10 cellular contexts compared by ENCODE assay signal in the genomic region with DNA sequence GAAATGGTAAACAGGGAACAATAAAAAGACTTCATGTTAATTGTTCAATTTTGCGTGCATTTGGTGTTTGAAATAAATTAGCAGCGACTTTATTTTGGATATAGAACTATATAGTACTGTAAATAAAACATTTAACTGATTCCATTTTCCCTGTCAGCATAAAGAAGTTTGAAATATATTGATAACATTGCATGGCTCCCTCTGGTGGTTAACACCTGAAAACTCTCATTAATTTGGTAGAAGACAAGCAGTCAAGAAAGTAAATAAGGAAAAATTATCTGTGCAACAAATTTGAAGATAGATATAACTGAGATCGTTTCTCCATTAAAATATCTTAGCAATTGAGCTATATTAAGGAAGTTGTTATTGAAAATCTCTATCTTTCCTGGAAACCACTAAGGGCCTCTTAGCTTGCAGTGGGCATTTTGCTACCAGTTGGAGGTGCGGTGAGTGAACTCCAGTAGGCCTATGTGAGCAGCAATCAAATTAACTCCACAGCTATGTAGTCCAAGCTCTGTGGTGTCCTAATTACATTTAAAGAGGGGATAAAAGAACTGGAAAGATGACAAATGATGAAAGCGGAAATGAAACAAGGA.
A peak's percentile ranks its signal among the peaks of the same experiment; 100 is the strongest.
DNase-seq lines count a peak whose midpoint lies in the region; TF ChIP-seq lines count a peak whose summit lies in the region.
"Had no signal": no experiment of that assay in that cellular context is flagged by ENCODE, and none has a peak within 500 bp of the region (broad histone marks: within the 10 kb centered on the region; RNA-seq: fewer than 3 reads in every experiment).

No MANE protein-coding gene starts in this region.

- no peak overlapping the region for H3K9ac ChIP-seq in Karpas-422 (ENCODE audit: low read length)
- H3K9ac ChIP-seq in neuronal stem cell (ENCODE audit: low read depth, low read length, poor library complexity), result no peak overlapping the region
- H3K9ac ChIP-seq: BLaER1 treated with 17β-estradiol and CSF1 and Interleukin-3, amounts not matched to agents 10 nM and 100 nM had no signal

- H3K27ac Mint-ChIP-seq in brain, result no peak overlapping the region
- no peak overlapping the region for H3K27ac Mint-ChIP-seq in activated CD4-positive, alpha-beta memory T cell treated with anti-CD3 and anti-CD28 coated beads for 36 hours
- H3K27ac Mint-ChIP-seq: T-helper 1 cell treated with Interleukin-12 subunit alpha and Interleukin-12 subunit beta and Interleukin-4 antibody, amounts not matched to agents 30 μg/mL and 1 μg/mL, for 36 hours had no signal

- H3K27ac ChIP-seq in Karpas-422 (ENCODE audit: low read length) (no peak overlapping the region), neuronal stem cell (replicated peaks; ENCODE audit: low read length) (no peak overlapping the region), tibial artery (no peak overlapping the region)
- H3K27ac ChIP-seq: BLaER1 treated with 17β-estradiol and CSF1 and Interleukin-3, amounts not matched to agents 10 nM and 100 nM had no signal

- no peak overlapping the region for H2AK5ac ChIP-seq in neuronal stem cell (ENCODE audit: low read depth, low read length)

- no peaks in the 10 kb centered on the region for H3K27me3 ChIP-seq in Karpas-422 (ENCODE audit: low read length)
- H3K27me3 ChIP-seq in neuronal stem cell (ENCODE audit: control insufficient read depth in 3 of 3, insufficient read depth in 3 of 3, low read depth in 1 of 3, low read length in 3 of 3), result no peaks in the 10 kb centered on the region
- H3K27me3 ChIP-seq in tibial artery, result no peaks in the 10 kb centered on the region
- H3K27me3 ChIP-seq: BLaER1 treated with 17β-estradiol and CSF1 and Interleukin-3, amounts not matched to agents 10 nM and 100 nM had no signal

- no peaks in the 10 kb centered on the region for H3K79me2 ChIP-seq in Karpas-422 (ENCODE audit: low read length)

- H3K18ac ChIP-seq in neuronal stem cell (ENCODE audit: low read length), result no peak overlapping the region

- H2BK120ac ChIP-seq in neuronal stem cell (ENCODE audit: low read depth, low read length), result no peak overlapping the region

- H3K9me2 ChIP-seq in Karpas-422 (replicated peaks; ENCODE audit: insufficient read depth, low read length), result no peaks in the 10 kb centered on the region

- DNase-seq in NCI-H2196 (lab: John Stamatoyannopoulos, UW; ENCODE audit: unreplicated experiment) (peak; percentile 1), NCI-H2196 treated with DMSO at 0.1 percent for 48 hours (lab: John Stamatoyannopoulos, UW; ENCODE audit: unreplicated experiment) (no peak), Karpas-422 (peak; percentile 67), neuronal stem cell (ENCODE audit: low spot score) (peak; percentile 6), tibial artery (no peak), NCI-H1930 (lab: John Stamatoyannopoulos, UW) (no peak)
- no peak for DNase-seq in activated CD4-positive, alpha-beta memory T cell treated with anti-CD3 and anti-CD28 coated beads for 36 hours

- TF ChIP-seq CTCF in brain (conservative IDR thresholded peaks at IDR 0.05) (peak; percentile 65 to 78), tibial artery (IDR thresholded peaks at IDR 0.05) (no peak)

- H3K9me3 Mint-ChIP-seq in brain, result no peaks in the 10 kb centered on the region
- no peaks in the 10 kb centered on the region for H3K9me3 Mint-ChIP-seq in activated CD4-positive, alpha-beta memory T cell treated with anti-CD3 and anti-CD28 coated beads for 36 hours

- H3K4me1 ChIP-seq in Karpas-422 (ENCODE audit: low read length) (no peaks in the 10 kb centered on the region), neuronal stem cell (ENCODE audit: control insufficient read depth in 2 of 2, insufficient read depth in 1 of 2, low read depth in 1 of 2, low read length in 2 of 2) (no peaks in the 10 kb centered on the region), tibial artery (no peaks in the 10 kb centered on the region)
- H3K4me1 ChIP-seq: BLaER1 treated with 17β-estradiol and CSF1 and Interleukin-3, amounts not matched to agents 10 nM and 100 nM had no signal

- no peak overlapping the region for H4K8ac ChIP-seq in neuronal stem cell (ENCODE audit: low read depth, low read length)

- H3K23ac ChIP-seq in neuronal stem cell (ENCODE audit: low read depth, low read length, poor library complexity), result no peak overlapping the region

- WGBS in neuronal stem cell (ENCODE audit: extremely low coverage in 2 of 2, insufficient read length in 2 of 2, insufficient replicate concordance in 1 of 2), 2 donors, result no CpG with 5 or more reads among the region's 5 CpGs

- intact Hi-C loops in tibial artery (cut with DNase I; ENCODE audit: low total_unique reads), result no loop called here
- intact Hi-C loops in activated CD4-positive, alpha-beta memory T cell treated with anti-CD3 and anti-CD28 coated beads for 36 hours (cut with micrococcal nuclease), result no loop called here

- H4K91ac ChIP-seq in neuronal stem cell (ENCODE audit: low read depth, low read length, poor library complexity), result no peak overlapping the region

- no peak overlapping the region for H3K4me3 ChIP-seq in Karpas-422 (ENCODE audit: low read length)
- H3K4me3 ChIP-seq in neuronal stem cell (ENCODE audit: low read length in 2 of 2), result no peak overlapping the region
- H3K4me3 ChIP-seq in tibial artery, result no peak overlapping the region
- H3K4me3 ChIP-seq: BLaER1 treated with 17β-estradiol and CSF1 and Interleukin-3, amounts not matched to agents 10 nM and 100 nM had no signal

- H3K4me3 Mint-ChIP-seq in brain, result no peak overlapping the region
- no peak overlapping the region for H3K4me3 Mint-ChIP-seq in activated CD4-positive, alpha-beta memory T cell treated with anti-CD3 and anti-CD28 coated beads for 36 hours
- H3K4me3 Mint-ChIP-seq: T-helper 1 cell treated with Interleukin-12 subunit alpha and Interleukin-12 subunit beta and Interleukin-4 antibody, amounts not matched to agents 30 μg/mL and 1 μg/mL, for 36 hours had no signal

- H3K14ac ChIP-seq in neuronal stem cell (ENCODE audit: low read length), result no peak overlapping the region

- no peaks in the 10 kb centered on the region for H3K9me3 ChIP-seq in Karpas-422 (ENCODE audit: low read length)
- no peaks in the 10 kb centered on the region for H3K9me3 ChIP-seq in neuronal stem cell (replicated peaks in 1 of 2; ENCODE audit: control insufficient read depth in 2 of 2, insufficient read depth in 1 of 2, low read depth in 1 of 2, low read length in 2 of 2)
- no peaks in the 10 kb centered on the region for H3K9me3 ChIP-seq in tibial artery
- H3K9me3 ChIP-seq: BLaER1 treated with 17β-estradiol and CSF1 and Interleukin-3, amounts not matched to agents 10 nM and 100 nM had no signal

- H3K4me2 ChIP-seq in Karpas-422 (ENCODE audit: low read depth, low read length, poor library complexity, severe bottlenecking) (no peak overlapping the region), neuronal stem cell (ENCODE audit: insufficient read depth, low read length, poor library complexity, severe bottlenecking) (no peak overlapping the region)
- H3K4me2 ChIP-seq: BLaER1 treated with 17β-estradiol and CSF1 and Interleukin-3, amounts not matched to agents 10 nM and 100 nM had no signal

- H3K4ac ChIP-seq in neuronal stem cell (ENCODE audit: low read length), result no peak overlapping the region

- no peak overlapping the region for H2BK12ac ChIP-seq in neuronal stem cell (ENCODE audit: low read length)

- H3K36me3 Mint-ChIP-seq in brain, result no peaks in the 10 kb centered on the region
- no peaks in the 10 kb centered on the region for H3K36me3 Mint-ChIP-seq in activated CD4-positive, alpha-beta memory T cell treated with anti-CD3 and anti-CD28 coated beads for 36 hours

- H3K27me3 Mint-ChIP-seq in brain, result peaks cover 4% of the 10 kb centered on the region
- no peaks in the 10 kb centered on the region for H3K27me3 Mint-ChIP-seq in activated CD4-positive, alpha-beta memory T cell treated with anti-CD3 and anti-CD28 coated beads for 36 hours

- H3K4me1 Mint-ChIP-seq in brain, result no peaks in the 10 kb centered on the region
- no peaks in the 10 kb centered on the region for H3K4me1 Mint-ChIP-seq in activated CD4-positive, alpha-beta memory T cell treated with anti-CD3 and anti-CD28 coated beads for 36 hours (ENCODE audit: low read depth)

- H2BK15ac ChIP-seq in neuronal stem cell (ENCODE audit: low read length), result no peak overlapping the region

- H3K36me3 ChIP-seq in Karpas-422 (ENCODE audit: insufficient read depth, low read length), result no peaks in the 10 kb centered on the region
- no peaks in the 10 kb centered on the region for H3K36me3 ChIP-seq in neuronal stem cell (replicated peaks in 1 of 2; ENCODE audit: control insufficient read depth in 2 of 2, insufficient read depth in 2 of 2, low read length in 2 of 2)
- H3K36me3 ChIP-seq in tibial artery, result no peaks in the 10 kb centered on the region
- H3K36me3 ChIP-seq: BLaER1 treated with 17β-estradiol and CSF1 and Interleukin-3, amounts not matched to agents 10 nM and 100 nM had no signal

- H2AFZ ChIP-seq in Karpas-422 (ENCODE audit: low read length), result no peak overlapping the region
- H2AFZ ChIP-seq in neuronal stem cell (ENCODE audit: low read length), result no peak overlapping the region

- no peak overlapping the region for H2BK5ac ChIP-seq in neuronal stem cell (ENCODE audit: low read length)

- no peaks in the 10 kb centered on the region for H3K79me1 ChIP-seq in neuronal stem cell (ENCODE audit: low read depth, low read length)

- POLR2A ChIA-PET in activated CD4-positive, alpha-beta memory T cell treated with anti-CD3 and anti-CD28 coated beads for 36 hours (lab: Charles Lee), result no interaction called here

- CTCF ChIA-PET in activated CD4-positive, alpha-beta memory T cell treated with anti-CD3 and anti-CD28 coated beads for 36 hours (lab: Charles Lee), result no interaction called here

- no peaks in the 10 kb centered on the region for H4K20me1 ChIP-seq in Karpas-422 (ENCODE audit: insufficient read depth, low read depth, low read length)
- H4K20me1 ChIP-seq: BLaER1 treated with 17β-estradiol and CSF1 and Interleukin-3, amounts not matched to agents 10 nM and 100 nM had no signal

Comparison
In these comparisons a context has a peak if more than half of its experiments do, and no peak if none do; other contexts are left out.
1. DNase-seq: peak in NCI-H2196 (single experiment), Karpas-422 (single experiment) and neuronal stem cell (single experiment); none in NCI-H2196 treated with DMSO at 0.1 percent for 48 hours (single experiment), tibial artery (0 of 2), NCI-H1930 (0 of 2) and activated CD4-positive, alpha-beta memory T cell treated with anti-CD3 and anti-CD28 coated beads for 36 hours (single experiment).
2. CTCF ChIP-seq: peak in brain (2 of 2); none in tibial artery (0 of 2).